Comparison of ENCODE assay signal across 8 cellular contexts in the genomic region with DNA sequence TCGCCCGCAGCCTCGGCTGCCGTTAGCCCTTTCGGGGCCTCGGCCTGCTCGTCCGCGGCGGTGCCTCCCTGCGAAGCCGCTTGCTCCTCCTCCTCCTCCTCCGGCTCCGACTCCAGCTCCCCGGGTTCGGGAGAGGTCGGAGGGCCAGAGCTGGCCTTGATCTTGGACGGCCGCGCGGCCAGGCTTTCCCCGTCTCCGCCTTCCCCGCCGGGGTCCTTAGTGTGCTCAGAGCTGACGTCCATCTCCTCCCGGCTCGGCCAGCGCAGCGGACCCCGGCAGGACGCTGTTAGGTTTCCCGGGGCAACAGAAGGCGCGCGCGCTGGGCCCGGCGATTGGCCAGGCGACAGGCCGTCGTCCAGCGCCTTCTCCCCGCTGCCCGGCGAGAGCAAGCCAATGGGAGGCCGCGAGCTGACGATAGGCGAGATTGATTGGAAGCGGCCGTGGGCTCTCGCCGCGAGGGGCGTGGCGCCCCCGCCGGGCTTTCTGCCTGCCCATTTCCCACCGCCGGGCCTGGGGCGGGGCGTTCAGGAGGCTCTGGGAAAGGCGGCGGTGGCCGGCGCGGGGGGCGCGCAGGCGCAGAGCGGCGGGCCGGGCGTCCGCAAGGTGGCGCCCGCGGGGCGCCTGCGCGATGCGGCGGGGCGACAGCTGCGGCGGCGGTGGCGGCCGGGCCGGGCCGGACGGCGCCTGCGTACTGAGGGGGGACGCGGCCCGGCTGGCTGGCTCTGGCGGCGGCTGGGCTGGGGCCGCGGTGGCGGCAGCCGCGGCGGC. TPM values are rescaled to one million over a fixed set of nuclear protein-coding genes. Genes with fewer than 3 reads are reported as not detected.
DNase-seq lines count a peak whose midpoint lies in the region; ATAC-seq and TF ChIP-seq lines count a peak whose summit lies in the region.

TSS of gene TADA2B (plus strand) at position 676 of the 768 bp plus-strand sequence. CDS start 208 bp downstream, outside the sequence.

- peaks cover 59% of the 10 kb centered on the region for H3K4me1 Mint-ChIP-seq in CD14-positive monocyte
- peaks cover 57% of the 10 kb centered on the region for H3K4me1 Mint-ChIP-seq in dendritic cell treated with granulocyte-macrophage colony-stimulating factor and Interleukin-4, amounts not matched to agents 40 ng/mL and 50 ng/mL, for 4 days (ENCODE audit: low read depth)

- ATAC-seq in GM19372 (IDR thresholded peaks at IDR 0.05; ENCODE audit: low read depth, unreplicated experiment) (peak; percentile 78), HG03558 (IDR thresholded peaks at IDR 0.05; ENCODE audit: extremely low read depth, unreplicated experiment) (peak; percentile 73), left lung (peak; percentile 96)

- peak within 1 kb of the TSS; percentile 81 to 95 (median 90) for H3K27ac Mint-ChIP-seq in CD14-positive monocyte
- H3K27ac Mint-ChIP-seq in dendritic cell treated with granulocyte-macrophage colony-stimulating factor and Interleukin-4, amounts not matched to agents 40 ng/mL and 50 ng/mL, for 4 days: peak within 1 kb of the TSS; percentile 82

- H3K9me3 Mint-ChIP-seq in CD14-positive monocyte: peaks cover 0 to 3% (median 0%) of the 10 kb centered on the region in 7 donors
- no peaks in the 10 kb centered on the region for H3K9me3 Mint-ChIP-seq in dendritic cell treated with granulocyte-macrophage colony-stimulating factor and Interleukin-4, amounts not matched to agents 40 ng/mL and 50 ng/mL, for 4 days

- DNase-seq in CD14-positive monocyte (ENCODE audit: low spot score) (peak; percentile 97), NCI-H748 (lab: John Stamatoyannopoulos, UW; ENCODE audit: unreplicated experiment) (peak; percentile 97), left lung (peak; percentile 98 to 99)
- peak; percentile 81 to 88 for DNase-seq in activated CD4-positive, alpha-beta T cell treated with anti-CD3 and anti-CD28 coated beads, Interleukin-2, amount 50 U/mL, for 24 hours (ENCODE audit: low read depth in 1 of 2, low spot score in 1 of 2)
- peak; percentile 91 for DNase-seq in stimulated activated CD4-positive, alpha-beta T cell treated with anti-CD3 and anti-CD28 coated beads, Interleukin-2, amount 100 ng/mL, for 48 hours

- H3K36me3 Mint-ChIP-seq in CD14-positive monocyte: peaks cover 25 to 34% of the 10 kb centered on the region in 2 donors
- peaks cover 36% of the 10 kb centered on the region for H3K36me3 Mint-ChIP-seq in dendritic cell treated with granulocyte-macrophage colony-stimulating factor and Interleukin-4, amounts not matched to agents 40 ng/mL and 50 ng/mL, for 4 days (ENCODE audit: low read depth)

- TF ChIP-seq CTCF in CD14-positive monocyte (IDR thresholded peaks at IDR 0.05) (peak; percentile 21), left lung (IDR thresholded peaks at IDR 0.05) (peak in 1 of 2 donors; percentile 66)

- H3K27ac ChIP-seq in left lung: peak within 1 kb of the TSS; percentile 72 to 93

- H3K27me3 Mint-ChIP-seq in CD14-positive monocyte (ENCODE audit: low read depth in 3 of 3): peaks cover 0 to 10% (median 3%) of the 10 kb centered on the region in 3 donors
- H3K27me3 Mint-ChIP-seq in dendritic cell treated with granulocyte-macrophage colony-stimulating factor and Interleukin-4, amounts not matched to agents 40 ng/mL and 50 ng/mL, for 4 days: no peaks in the 10 kb centered on the region

- H3K4me3 Mint-ChIP-seq in CD14-positive monocyte: peak within 1 kb of the TSS; percentile 89 to 97
- H3K4me3 Mint-ChIP-seq in dendritic cell treated with granulocyte-macrophage colony-stimulating factor and Interleukin-4, amounts not matched to agents 40 ng/mL and 50 ng/mL, for 4 days: peak within 1 kb of the TSS; percentile 82

- no peaks in the 10 kb centered on the region for H3K9me3 ChIP-seq in left lung

- peak within 1 kb of the TSS; percentile 94 to 95 for H3K4me3 ChIP-seq in left lung

- peaks cover 6 to 54% of the 10 kb centered on the region in 2 donors for H3K4me1 ChIP-seq in left lung

- H3K27me3 ChIP-seq in left lung: no peaks in the 10 kb centered on the region

- peaks cover 0 to 2% of the 10 kb centered on the region in 2 donors for H3K36me3 ChIP-seq in left lung

- intact Hi-C loops in CD14-positive monocyte (cut with micrococcal nuclease): loop anchor here (1.0 to 10.0 kb wide), 5 partner anchors 25 to 328 kb away; partner anchors contain the start of genes GRPEL1 (in 2 of the 2) and BLOC1S4 (in 1 of the 2)
- intact Hi-C loops in dendritic cell treated with granulocyte-macrophage colony-stimulating factor and Interleukin-4, amounts not matched to agents 40 ng/mL and 50 ng/mL, for 4 days (cut with micrococcal nuclease): loop anchor here (1.0 to 2.0 kb wide), 3 partner anchors 25 to 60 kb away; partner anchors contain the start of gene GRPEL1
- intact Hi-C loops in left lung (cut with DNase I): no loop called here

RNA-seq across cellular contexts. Expression of gene TADA2B, which starts in this region (rescaled TPM):
- polyA plus RNA-seq in CD14-positive monocyte: 1 to 10 TPM; 2.0 to 2.6 TPM
- total RNA-seq in left lung: 10 to 100 TPM; 19.4 to 20.1 TPM

Comparison
In these comparisons a context has a peak if more than half of its experiments do, and no peak if none do; other contexts are left out.
1. Peak in every context shown above with its lines: DNase-seq, ATAC-seq, H3K4me3 ChIP-seq and H3K27ac ChIP-seq.
2. intact Hi-C loops: an anchor here in CD14-positive monocyte (1.0 to 10.0 kb wide) and dendritic cell treated with granulocyte-macrophage colony-stimulating factor and Interleukin-4, amounts not matched to agents 40 ng/mL and 50 ng/mL, for 4 days (1.0 to 2.0 kb wide); none called in left lung.